37 cellular contexts compared by ENCODE assay signal in genomic region chr10:5571826-5572225, GRCh38. TPM values are rescaled to one million over a fixed set of nuclear protein-coding genes. Genes with fewer than 3 reads are reported as not detected.
"Had no signal": no experiment of that assay in that cellular context is flagged by ENCODE, and none has a peak within 500 bp of the region (broad histone marks: within the 10 kb centered on the region; RNA-seq: fewer than 3 reads in every experiment).

No MANE protein-coding gene starts in this region.

- ATAC-seq: activated CD4-positive, alpha-beta T cell treated with anti-CD3 and anti-CD28 coated beads for 36 hours; activated CD8-positive, alpha-beta memory T cell treated with anti-CD3 and anti-CD28 coated beads, Interleukin-2, amount 10 ng/mL, durations not matched to agents 7 days and 5 days; activated CD8-positive, alpha-beta T cell treated with anti-CD3 and anti-CD28 coated beads, Interleukin-2, amount 10 ng/mL, durations not matched to agents 7 days and 5 days; activated naive CD8-positive, alpha-beta T cell treated with anti-CD3 and anti-CD28 coated beads, Interleukin-2, amount 50 U/mL, for 24 hours; body of pancreas; effector memory CD8-positive, alpha-beta T cell; gastroesophageal sphincter; T-helper 17 cell had no signal

- H3K36me3 ChIP-seq: adrenal gland, esophagus squamous epithelium, gastroesophageal sphincter had no signal

- H3K27ac ChIP-seq: adrenal gland, body of pancreas, gastroesophageal sphincter had no signal

- H3K27me3 ChIP-seq: adrenal gland, body of pancreas, esophagus squamous epithelium, gastroesophageal sphincter had no signal

- H3K4me3 ChIP-seq: adrenal gland, body of pancreas, esophagus squamous epithelium, gastroesophageal sphincter had no signal

- FAIRE-seq: colon had no signal

- H3K4me1 ChIP-seq: adrenal gland had no signal

- H3K9me3 ChIP-seq: adrenal gland, body of pancreas, esophagus squamous epithelium, gastroesophageal sphincter had no signal

- DNase-seq: activated CD4-positive, alpha-beta memory T cell treated with anti-CD3 and anti-CD28 coated beads for 36 hours; activated CD4-positive, alpha-beta T cell treated with anti-CD3 and anti-CD28 coated beads for 36 hours; activated CD4-positive, alpha-beta T cell treated with anti-CD3 and anti-CD28 coated beads, Interleukin-2, amount 10 ng/mL, durations not matched to agents 24 days and 14 days; activated CD4-positive, CD25-positive, alpha-beta regulatory T cell; activated CD4-positive, CD25-positive, alpha-beta regulatory T cell treated with anti-CD3 and anti-CD28 coated beads, Interleukin-2, amount 50 U/mL, for 72 hours; activated CD8-positive, alpha-beta memory T cell treated with anti-CD3 and anti-CD28 coated beads, Interleukin-2, amount 10 ng/mL, durations not matched to agents 7 days and 5 days; activated CD8-positive, alpha-beta memory T cell treated with anti-CD3 and anti-CD28 coated beads, Interleukin-2, amount 50 U/mL, for 4 hours; activated CD8-positive, alpha-beta T cell treated with anti-CD3 and anti-CD28 coated beads, Interleukin-2, amount 10 ng/mL, durations not matched to agents 7 days and 5 days; activated effector memory CD4-positive, alpha-beta T cell treated with anti-CD3 and anti-CD28 coated beads, Interleukin-2, amount 50 U/mL, for 16 hours; activated naive CD4-positive, alpha-beta T cell treated with anti-CD3 and anti-CD28 coated beads for 36 hours; activated naive CD8-positive, alpha-beta T cell treated with anti-CD3 and anti-CD28 coated beads for 36 hours; activated naive CD8-positive, alpha-beta T cell treated with anti-CD3 and anti-CD28 coated beads, Interleukin-2, amount 50 U/mL, for 24 hours; activated T-cell treated with anti-CD3 and anti-CD28 coated beads, Interleukin-2, amount 50 U/mL, for 1 hour; activated T-cell treated with anti-CD3 and anti-CD28 coated beads, Interleukin-2, amount 50 U/mL, for 48 hours; adrenal gland; amygdala; body of pancreas; central memory CD4-positive, alpha-beta T cell; cortex of kidney; dermis blood vessel endothelial cell; effector CD4-positive, alpha-beta T cell; effector memory CD8-positive, alpha-beta T cell; erythroblast; esophagus squamous epithelium; foreskin melanocyte; T-helper 1 cell; T-helper 17 cell; T1000 had no signal

RNA-seq across cellular contexts. Expression of gene CALML3, which starts 47.1 kb away (rescaled TPM):
- total RNA-seq: activated CD4-positive, alpha-beta memory T cell treated with anti-CD3 and anti-CD28 coated beads for 36 hours; activated CD4-positive, alpha-beta T cell treated with anti-CD3 and anti-CD28 coated beads for 36 hours; activated CD4-positive, alpha-beta T cell treated with anti-CD3 and anti-CD28 coated beads, Interleukin-2, amount 10 ng/mL, durations not matched to agents 24 days and 14 days; activated CD8-positive, alpha-beta memory T cell treated with anti-CD3 and anti-CD28 coated beads for 36 hours; activated CD8-positive, alpha-beta memory T cell treated with anti-CD3 and anti-CD28 coated beads, Interleukin-2, amount 10 ng/mL, durations not matched to agents 7 days and 5 days; activated CD8-positive, alpha-beta T cell treated with anti-CD3 and anti-CD28 coated beads, Interleukin-2, amount 10 ng/mL, durations not matched to agents 7 days and 5 days; activated naive CD4-positive, alpha-beta T cell treated with anti-CD3 and anti-CD28 coated beads for 36 hours; activated naive CD8-positive, alpha-beta T cell treated with anti-CD3 and anti-CD28 coated beads for 36 hours; activated T-helper 1 cell treated with anti-CD3 and anti-CD28 coated beads, Interleukin-12 subunit alpha, Interleukin-12 subunit beta, Interleukin-2, Interleukin-4 antibody, amounts not matched to agents 30 ng/mL and 10 ng/mL and 1 ng/mL, durations not matched to agents 14 hours and 24 hours and 36 hours; activated T-helper 2 cell treated with anti-CD3 and anti-CD28 coated beads, Interferon-gamma antibody, Interleukin-2, Interleukin-4, amounts not matched to agents 10 μg/mL and 5 μg/mL and 100 μg/mL, durations not matched to agents 14 hours and 24 hours and 36 hours; adrenal gland; aorta; body of pancreas; dermis blood vessel endothelial cell; fibroblast of lung; fibroblast of villous mesenchyme; glomerular endothelial cell; T-helper 17 cell had no signal
- polyA plus RNA-seq: fibroblast of lung had no signal
